In genomic region chr4:13998850-13999249, GRCh38 we compare ENCODE assay signal across 1 cellular context.
TF ChIP-seq lines count a peak whose summit lies in the region.

No MANE protein-coding gene starts in this region.

TF ChIP-seq in HepG2, 621 proteins besides CTCF, POLR2A, EP300 and RAD21 (continued from another document and continues in another):
- no peak for TF ChIP-seq PATZ1 (CRISPR knock-in tag; IDR thresholded peaks at IDR 0.05)
- TF ChIP-seq HOXA7 (CRISPR knock-in tag; IDR thresholded peaks at IDR 0.05), result no peak
- TF ChIP-seq LCORL (IDR thresholded peaks at IDR 0.05), result no peak
- TF ChIP-seq LCORL (CRISPR knock-in tag; IDR thresholded peaks at IDR 0.05), result no peak
- TF ChIP-seq ZIK1 (CRISPR knock-in tag; IDR thresholded peaks at IDR 0.05; ENCODE audit: borderline replicate concordance, low read depth), result no peak
- no peak for TF ChIP-seq THAP7 (CRISPR knock-in tag; IDR thresholded peaks at IDR 0.05)
- no peak for TF ChIP-seq ZNF839 (CRISPR knock-in tag; IDR thresholded peaks at IDR 0.05; ENCODE audit: borderline replicate concordance)
- no peak for TF ChIP-seq ZNF556 (CRISPR knock-in tag; IDR thresholded peaks at IDR 0.05; ENCODE audit: borderline replicate concordance)
- TF ChIP-seq KLF16 (CRISPR knock-in tag; IDR thresholded peaks at IDR 0.05), result 0 out of 4 replicates have a peak, but pooled peaks of 1 of the 2 experiments have one; percentile 21
- no peak for TF ChIP-seq KMT2A (CRISPR knock-in tag; IDR thresholded peaks at IDR 0.05)
- TF ChIP-seq MED1 (CRISPR knock-in tag; IDR thresholded peaks at IDR 0.05), result no peak
- TF ChIP-seq IRF2 (CRISPR knock-in tag; IDR thresholded peaks at IDR 0.05), result no peak
- no peak for TF ChIP-seq ZNF589 (CRISPR knock-in tag; conservative IDR thresholded peaks at IDR 0.05)
- TF ChIP-seq SOX5 (CRISPR knock-in tag; IDR thresholded peaks at IDR 0.05; ENCODE audit: borderline replicate concordance), result peak; percentile 54; the same call in 1 of the 2 replicates
- no peak for TF ChIP-seq SRSF1 (optimal IDR thresholded peaks at IDR 0.05; ENCODE audit: low read depth, low read length)
- TF ChIP-seq HDAC2 (CRISPR knock-in tag; IDR thresholded peaks at IDR 0.05), result no peak
- no peak for TF ChIP-seq DDIT3 (CRISPR knock-in tag; IDR thresholded peaks at IDR 0.05)
- TF ChIP-seq PAXIP1 (CRISPR knock-in tag; conservative IDR thresholded peaks at IDR 0.05), result 0 out of 2 replicates have a peak, but pooled peaks have one; percentile 35
- TF ChIP-seq ZNF660 (CRISPR knock-in tag; IDR thresholded peaks at IDR 0.05; ENCODE audit: borderline replicate concordance, low read depth), result no peak
- peak; percentile 26; the same call in 1 of the 2 replicates for TF ChIP-seq FOXP4 (CRISPR knock-in tag; IDR thresholded peaks at IDR 0.05)
- no peak for TF ChIP-seq ZNF205 (CRISPR knock-in tag; IDR thresholded peaks at IDR 0.05)
- TF ChIP-seq HOXD1 (CRISPR knock-in tag; IDR thresholded peaks at IDR 0.05), result no peak
- TF ChIP-seq ZNF546 (CRISPR knock-in tag; conservative IDR thresholded peaks at IDR 0.05), result no peak
- TF ChIP-seq KAT2B (IDR thresholded peaks at IDR 0.05; ENCODE audit: borderline replicate concordance, low read depth, low read length), result no peak
- TF ChIP-seq E2F5 (CRISPR knock-in tag; conservative IDR thresholded peaks at IDR 0.05), result no peak
- TF ChIP-seq ZNF816 (CRISPR knock-in tag; IDR thresholded peaks at IDR 0.05; ENCODE audit: borderline replicate concordance), result no peak
- 0 out of 2 replicates have a peak, but pooled peaks have one; percentile 23 for TF ChIP-seq ZNF143 (CRISPR knock-in tag; IDR thresholded peaks at IDR 0.05)
- no peak for TF ChIP-seq ZNF367 (CRISPR knock-in tag; IDR thresholded peaks at IDR 0.05; ENCODE audit: borderline replicate concordance)
- no peak for TF ChIP-seq IRF1 (CRISPR knock-in tag; IDR thresholded peaks at IDR 0.05; ENCODE audit: low read depth)
- no peak for TF ChIP-seq AKNA (CRISPR knock-in tag; IDR thresholded peaks at IDR 0.05; ENCODE audit: borderline replicate concordance)
- TF ChIP-seq ZNF615 (CRISPR knock-in tag; IDR thresholded peaks at IDR 0.05; ENCODE audit: borderline replicate concordance), result no peak
- TF ChIP-seq KDM2A (CRISPR knock-in tag; IDR thresholded peaks at IDR 0.05; ENCODE audit: borderline replicate concordance, low read depth), result no peak
- no peak for TF ChIP-seq ZFYVE20 (CRISPR knock-in tag; IDR thresholded peaks at IDR 0.05; ENCODE audit: borderline replicate concordance, low read depth)
- TF ChIP-seq ZNF33A (CRISPR knock-in tag; IDR thresholded peaks at IDR 0.05; ENCODE audit: borderline replicate concordance), result no peak
- no peak for TF ChIP-seq SOX6 (IDR thresholded peaks at IDR 0.05)
- TF ChIP-seq SOX6 (CRISPR knock-in tag; IDR thresholded peaks at IDR 0.05), result peak; percentile 47; the same call in 1 of the 2 replicates
- TF ChIP-seq KDM5A (IDR thresholded peaks at IDR 0.05; ENCODE audit: borderline replicate concordance, low read length), result no peak
- TF ChIP-seq ZNF646 (CRISPR knock-in tag; IDR thresholded peaks at IDR 0.05), result no peak
- no peak for TF ChIP-seq ZNF317 (CRISPR knock-in tag; IDR thresholded peaks at IDR 0.05)
- TF ChIP-seq ZFAT (CRISPR knock-in tag; conservative IDR thresholded peaks at IDR 0.05), result no peak
